8 cellular contexts compared by ENCODE assay signal in the genomic region with DNA sequence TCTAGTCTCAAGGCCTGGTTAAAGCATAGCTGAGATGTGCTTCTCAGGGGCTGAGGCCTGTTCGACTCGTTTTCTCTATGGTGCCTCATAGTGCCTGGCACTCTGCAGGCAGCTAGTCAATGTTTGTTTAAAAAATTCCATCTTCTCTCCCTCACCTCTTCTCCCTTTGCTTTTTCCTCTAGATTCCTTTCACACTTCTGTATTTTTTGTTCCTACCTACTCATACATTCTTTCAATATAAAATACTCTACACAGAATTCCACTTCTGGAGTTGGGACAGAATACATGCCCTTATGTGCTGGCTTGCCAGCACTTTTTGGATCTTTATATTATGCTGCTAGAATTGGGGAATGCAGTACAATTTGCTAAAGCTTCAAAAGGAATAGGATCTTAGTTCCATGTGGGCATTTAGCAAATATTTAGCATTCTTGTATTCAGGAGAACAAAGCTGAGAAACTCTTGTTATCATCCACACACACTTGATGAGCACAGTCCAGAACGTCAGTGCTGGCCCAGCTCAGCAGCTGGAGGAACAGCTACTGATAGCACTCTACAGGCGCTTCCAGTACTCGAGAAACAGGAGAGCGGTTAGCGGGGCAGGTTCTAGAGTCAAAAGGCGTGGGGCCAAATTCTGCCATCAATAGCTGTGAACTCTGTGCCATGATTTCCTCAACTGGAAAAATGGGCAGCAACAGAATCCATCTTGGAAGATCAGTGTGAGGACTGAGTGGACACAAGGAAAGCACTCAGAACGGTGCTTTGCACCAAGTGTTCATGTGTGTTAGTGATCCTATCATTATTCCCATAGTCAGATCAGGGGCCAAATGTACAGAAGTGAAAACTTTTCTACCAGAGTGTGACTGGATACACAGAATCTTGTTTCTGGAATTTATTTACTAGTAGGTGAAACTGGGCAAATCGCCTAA. TPM values are rescaled to one million over a fixed set of nuclear protein-coding genes. Genes with fewer than 3 reads are reported as not detected.
DNase-seq lines count a peak whose midpoint lies in the region; ATAC-seq and TF ChIP-seq lines count a peak whose summit lies in the region.

No MANE protein-coding gene starts in this region.

- H3K4me1 Mint-ChIP-seq in activated T-cell treated with anti-CD3 and anti-CD28 coated beads, Interleukin-2, amount 50 U/mL, for 72 hours (ENCODE audit: low read depth), result peaks cover 69% of the 10 kb centered on the region
- peaks cover 85% of the 10 kb centered on the region for H3K4me1 Mint-ChIP-seq in brain

- peaks cover 76% of the 10 kb centered on the region for H3K4me1 ChIP-seq in lower lobe of right lung
- H3K4me1 ChIP-seq in upper lobe of left lung, result peaks cover 57 to 71% (median 61%) of the 10 kb centered on the region in 4 donors

- ATAC-seq in activated T-cell treated with anti-CD3 and anti-CD28 coated beads, Interleukin-2, amount 50 U/mL, for 72 hours (replicated peaks in 1 of 2), result no peak
- ATAC-seq in lower lobe of right lung (peak in 1 of 2 donors; percentile 27), upper lobe of left lung (ENCODE audit: low FRiP score in 2 of 2) (no peak), GM21423 (IDR thresholded peaks at IDR 0.05; ENCODE audit: unreplicated experiment) (no peak), GM21390 (IDR thresholded peaks at IDR 0.05; ENCODE audit: unreplicated experiment) (no peak)

- intact Hi-C loops in lower lobe of right lung (cut with DNase I), result no loop called here

- WGBS in upper lobe of left lung, 2 donors, result 56 to 67% methylated on average over 10 of the region's 10 CpGs

- no peaks in the 10 kb centered on the region for H3K9me3 Mint-ChIP-seq in activated T-cell treated with anti-CD3 and anti-CD28 coated beads, Interleukin-2, amount 50 U/mL, for 72 hours
- peaks cover 0 to 4% (median 0%) of the 10 kb centered on the region in 5 experiments for H3K9me3 Mint-ChIP-seq in brain

- peaks cover 13 to 47% of the 10 kb centered on the region in 2 donors for H3K36me3 Mint-ChIP-seq in activated T-cell treated with anti-CD3 and anti-CD28 coated beads, Interleukin-2, amount 50 U/mL, for 72 hours (ENCODE audit: insufficient read depth in 2 of 2)
- H3K36me3 Mint-ChIP-seq in brain, result peaks cover 48% of the 10 kb centered on the region

- DNase-seq in activated T-cell treated with anti-CD3 and anti-CD28 coated beads, Interleukin-2, amount 50 U/mL, for 72 hours, result no peak
- DNase-seq in activated T-cell treated with anti-CD3 and anti-CD28 coated beads, Interleukin-2, amount 50 U/mL, for 48 hours, result no peak
- no peak for DNase-seq in lower lobe of right lung
- DNase-seq in upper lobe of left lung, result peak in 1 of 2 donors; percentile 51
- DNase-seq in SIG-M5 (lab: John Stamatoyannopoulos, UW), result no peak

- H3K27ac ChIP-seq in lower lobe of right lung (peak overlapping the region; percentile 98), upper lobe of left lung (peak overlapping the region; percentile 41 to 99 (median 98))

- H3K36me3 ChIP-seq in lower lobe of right lung (peaks cover 6% of the 10 kb centered on the region), upper lobe of left lung (peaks cover 0 to 23% (median 2%) of the 10 kb centered on the region in 4 donors)

- H3K27me3 ChIP-seq in lower lobe of right lung (ENCODE audit: low read depth), result no peaks in the 10 kb centered on the region
- H3K27me3 ChIP-seq in upper lobe of left lung, result no peaks in the 10 kb centered on the region

- TF ChIP-seq CTCF in brain (conservative IDR thresholded peaks at IDR 0.05) (no peak), lower lobe of right lung (IDR thresholded peaks at IDR 0.05) (no peak), upper lobe of left lung (IDR thresholded peaks at IDR 0.05) (no peak)

- H3K27ac Mint-ChIP-seq in activated T-cell treated with anti-CD3 and anti-CD28 coated beads, Interleukin-2, amount 50 U/mL, for 72 hours, result peak overlapping the region; percentile 91
- H3K27ac Mint-ChIP-seq in brain, result peak overlapping the region; percentile 36 to 96 (median 70)

- H3K4me3 Mint-ChIP-seq in activated T-cell treated with anti-CD3 and anti-CD28 coated beads, Interleukin-2, amount 50 U/mL, for 72 hours, result peak overlapping the region; percentile 86 to 88
- H3K4me3 Mint-ChIP-seq in brain, result peak overlapping the region; percentile 94 to 100 (median 96)

- H3K4me3 ChIP-seq in lower lobe of right lung, result peak overlapping the region; percentile 79
- H3K4me3 ChIP-seq in upper lobe of left lung, result peak overlapping the region in 1 of 4 donors; percentile 65

- H3K9me3 ChIP-seq in lower lobe of right lung, result no peaks in the 10 kb centered on the region
- no peaks in the 10 kb centered on the region for H3K9me3 ChIP-seq in upper lobe of left lung

- TF ChIP-seq POLR2A in upper lobe of left lung (IDR thresholded peaks at IDR 0.05), result no peak

- H3K27me3 Mint-ChIP-seq in activated T-cell treated with anti-CD3 and anti-CD28 coated beads, Interleukin-2, amount 50 U/mL, for 72 hours (ENCODE audit: low read depth), result no peaks in the 10 kb centered on the region
- H3K27me3 Mint-ChIP-seq in brain, result peaks cover 10% of the 10 kb centered on the region

- TF ChIP-seq EP300 in upper lobe of left lung (IDR thresholded peaks at IDR 0.05), result no peak

RNA-seq across cellular contexts. Expression of gene JOSD1, which starts 3.4 kb away (rescaled TPM):
- total RNA-seq in activated T-cell treated with anti-CD3 and anti-CD28 coated beads, Interleukin-2, amount 50 U/mL, for 72 hours, result 100 to 1,000 TPM; 144 to 161 TPM
- 45.7 TPM for polyA plus RNA-seq in brain (ENCODE audit: insufficient read depth, low read depth, low replicate concordance)
- total RNA-seq in lower lobe of right lung (44.7 TPM), upper lobe of left lung (10 to 100 TPM; 47.1 to 84.8 (median 67.3) TPM)

RNA-seq across cellular contexts. Expression of gene GTPBP1, which starts 8.4 kb away (rescaled TPM):
- 100 to 1,000 TPM in 1 of 2 donors, 10 to 100 TPM in 1; 96.8 to 127 TPM for total RNA-seq in activated T-cell treated with anti-CD3 and anti-CD28 coated beads, Interleukin-2, amount 50 U/mL, for 72 hours
- 80.4 TPM for polyA plus RNA-seq in brain (ENCODE audit: insufficient read depth, low read depth, low replicate concordance)
- total RNA-seq in lower lobe of right lung, result 66.7 TPM
- 100 to 1,000 TPM in 2 of 6 donors, 10 to 100 TPM in 4; 57.9 to 176 (median 73.6) TPM for total RNA-seq in upper lobe of left lung

RNA-seq across cellular contexts. Expression of gene TOMM22, which starts 15.6 kb away (rescaled TPM):
- 10 to 100 TPM; 65.4 to 67.1 TPM for total RNA-seq in activated T-cell treated with anti-CD3 and anti-CD28 coated beads, Interleukin-2, amount 50 U/mL, for 72 hours
- polyA plus RNA-seq in brain (ENCODE audit: insufficient read depth, low read depth, low replicate concordance), result 72.7 TPM
- total RNA-seq in lower lobe of right lung (42.2 TPM), upper lobe of left lung (10 to 100 TPM in 5 of 6 donors, 1 to 10 TPM in 1; 9.4 to 60.3 (median 24.1) TPM)

RNA-seq across cellular contexts. Expression of gene CBY1, which starts 40.9 kb away (rescaled TPM):
- total RNA-seq in activated T-cell treated with anti-CD3 and anti-CD28 coated beads, Interleukin-2, amount 50 U/mL, for 72 hours, result 10 to 100 TPM; 22.2 to 26.2 TPM
- polyA plus RNA-seq in brain (ENCODE audit: insufficient read depth, low read depth, low replicate concordance), result 57.4 TPM
- 30.8 TPM for total RNA-seq in lower lobe of right lung
- 10 to 100 TPM; 15.8 to 30.3 (median 23.5) TPM for total RNA-seq in upper lobe of left lung

RNA-seq across cellular contexts. Expression of gene FAM227A, which starts 41.1 kb away (rescaled TPM):
- total RNA-seq in activated T-cell treated with anti-CD3 and anti-CD28 coated beads, Interleukin-2, amount 50 U/mL, for 72 hours, result under 1 TPM; 0.28 to 0.34 TPM
- polyA plus RNA-seq in brain (ENCODE audit: insufficient read depth, low read depth, low replicate concordance), result 2.1 TPM
- 3.4 TPM for total RNA-seq in lower lobe of right lung
- total RNA-seq in upper lobe of left lung, result 10 to 100 TPM in 3 of 6 donors, 1 to 10 TPM in 2, under 1 TPM in 1; 0.49 to 21.3 (median 8.3) TPM
